8 cellular contexts compared by ENCODE assay signal in the genomic region with DNA sequence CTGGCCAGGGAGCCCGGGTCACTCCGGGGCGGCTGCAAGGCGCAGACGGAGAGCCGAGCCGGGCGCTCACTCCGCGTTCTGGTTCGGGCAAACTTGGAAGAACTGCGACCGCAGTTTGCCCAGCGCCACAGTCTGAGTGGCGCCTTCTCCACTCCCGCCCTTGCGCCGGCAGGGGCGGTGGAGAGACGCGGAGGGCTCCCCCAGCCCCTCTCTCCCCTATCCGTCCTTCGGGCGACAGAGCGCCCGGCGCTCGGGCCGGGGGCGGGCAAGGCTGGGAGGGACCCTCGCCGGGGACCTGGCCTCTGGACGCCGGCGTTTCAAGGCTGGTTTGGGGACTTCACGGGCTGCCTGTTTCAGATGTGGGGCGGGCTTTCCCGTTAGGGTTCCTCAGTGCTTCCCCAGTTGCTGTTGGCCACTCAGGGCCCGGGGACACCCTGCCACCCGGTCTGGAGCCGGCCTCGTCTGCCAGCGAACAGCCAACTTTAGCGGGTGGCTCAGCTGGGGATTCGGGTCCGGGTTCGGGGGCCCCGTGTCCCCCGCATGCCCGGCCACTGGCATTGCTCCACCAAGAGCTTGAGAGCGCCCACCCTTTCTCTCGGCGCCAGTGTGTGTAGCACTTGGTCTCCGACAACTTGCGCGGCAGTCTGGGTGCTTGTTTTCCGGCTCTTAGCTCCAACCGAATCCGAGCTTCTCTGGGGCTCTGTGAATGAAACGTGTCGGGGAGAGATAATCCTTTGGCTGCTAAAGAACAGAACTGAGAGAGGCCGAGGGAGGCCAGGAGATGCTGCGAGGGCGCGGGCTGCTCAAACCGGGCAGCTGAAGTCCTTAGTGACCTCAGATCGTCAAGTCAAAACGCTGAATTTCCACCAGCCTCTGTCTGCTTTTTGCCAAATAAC. TPM values are rescaled to one million over a fixed set of nuclear protein-coding genes. Genes with fewer than 3 reads are reported as not detected.
DNase-seq lines count a peak whose midpoint lies in the region; ATAC-seq and TF ChIP-seq lines count a peak whose summit lies in the region.

No MANE protein-coding gene starts in this region.

- peak overlapping the region; percentile 87 for H2AFZ ChIP-seq in PC-9

- H3K9ac ChIP-seq in HUES48 (ENCODE audit: low read depth, low read length) = peak overlapping the region; percentile 75

- peaks cover 62% of the 10 kb centered on the region for H3K4me1 ChIP-seq in HUES48 (ENCODE audit: control insufficient read depth, insufficient read depth, low read length)
- H3K4me1 ChIP-seq in PC-9 (replicated peaks; ENCODE audit: insufficient read depth) = peaks cover 13% of the 10 kb centered on the region; the same call in 1 of the 2 replicates
- H3K4me1 ChIP-seq in esophagus (ENCODE audit: control insufficient read depth in 2 of 2, insufficient read depth in 2 of 2, low read length in 1 of 2) = peaks cover 0 to 8% of the 10 kb centered on the region in 2 donors

- no peaks in the 10 kb centered on the region for H3K36me3 ChIP-seq in HUES48 (ENCODE audit: control insufficient read depth, insufficient read depth, low read length)
- no peaks in the 10 kb centered on the region for H3K36me3 ChIP-seq in PC-9 (ENCODE audit: low read depth)
- H3K36me3 ChIP-seq in esophagus (ENCODE audit: control insufficient read depth in 2 of 2, insufficient read depth in 2 of 2, low read length in 1 of 2) = no peaks in the 10 kb centered on the region

- 1 to 3% methylated on average over 66 to 68 of the region's 68 CpGs for WGBS in esophagus, 2 donors

- H3K9me3 ChIP-seq in HUES48 (ENCODE audit: control insufficient read depth, insufficient read depth, low read length) (no peaks in the 10 kb centered on the region), PC-9 (ENCODE audit: insufficient read depth, low read depth) (no peaks in the 10 kb centered on the region), esophagus (ENCODE audit: control insufficient read depth in 2 of 2, insufficient read depth in 1 of 2, low read depth in 1 of 2, low read length in 1 of 2) (no peaks in the 10 kb centered on the region)

- H3K27me3 ChIP-seq in HUES48 (ENCODE audit: control insufficient read depth, insufficient read depth, low read length) = peaks cover 12% of the 10 kb centered on the region; the same call in 1 of the 2 replicates
- H3K27me3 ChIP-seq in PC-9 (ENCODE audit: insufficient read depth, low read depth) = peaks cover 32% of the 10 kb centered on the region
- peaks cover 0 to 4% of the 10 kb centered on the region in 2 donors for H3K27me3 ChIP-seq in esophagus (ENCODE audit: control insufficient read depth in 1 of 2, insufficient read depth in 2 of 2, low read length in 2 of 2)

- CTCF ChIA-PET in PC-9 (lab: Charles Lee) = no interaction called here

- intact Hi-C loops in PC-9 (cut with micrococcal nuclease; ENCODE audit: unreplicated experiment) = no loop called here

- no peaks in the 10 kb centered on the region for H4K20me1 ChIP-seq in PC-9 (ENCODE audit: insufficient read depth)

- ATAC-seq in GM21737 (IDR thresholded peaks at IDR 0.05; ENCODE audit: unreplicated experiment) = no peak

- H3K4me2 ChIP-seq in PC-9 = peak overlapping the region; percentile 72

- TF ChIP-seq CTCF in PC-9 (conservative IDR thresholded peaks at IDR 0.05) = no peak; the same call in 1 of the 2 replicates

- no peaks in the 10 kb centered on the region for H3K9me2 ChIP-seq in PC-9 (ENCODE audit: insufficient read depth)

- POLR2A ChIA-PET in PC-9 (lab: Charles Lee; ENCODE audit: unreplicated experiment) = no interaction called here

- no peaks in the 10 kb centered on the region for H3F3A ChIP-seq in PC-9 (ENCODE audit: insufficient read depth, low read depth)

- H3K27ac ChIP-seq in HUES48 (ENCODE audit: low read depth, low read length) (peak overlapping the region; percentile 89), PC-9 (no peak overlapping the region), esophagus (ENCODE audit: low read depth in 2 of 2, low read length in 1 of 2) (peak overlapping the region; percentile 26 to 42)

- H3K79me2 ChIP-seq in PC-9 (ENCODE audit: low read depth) = no peaks in the 10 kb centered on the region

- DNase-seq in AG08396 (ENCODE audit: low spot score) (peak; percentile 73), PC-9 (no peak), middle frontal gyrus (ENCODE audit: extremely low spot score, low spot score) (peak; percentile 33), foreskin melanocyte (no peak), MV-4-11 (lab: John Stamatoyannopoulos, UW) (no peak)

- BruUV-seq in PC-9 (replicated peaks; lab: Mats Ljungman, UMichigan) = no TSS peak

- H3K4me3 ChIP-seq in HUES48 (ENCODE audit: low read depth, low read length) = peak overlapping the region; percentile 96
- peak overlapping the region; percentile 58 for H3K4me3 ChIP-seq in PC-9
- H3K4me3 ChIP-seq in esophagus (ENCODE audit: low read depth in 1 of 2, low read length in 2 of 2) = peak overlapping the region; percentile 38 to 53

RNA-seq across cellular contexts. Expression of gene GPC6, which starts 1.5 kb away (rescaled TPM):
- total RNA-seq in PC-9 (2021) = not detected in 2 replicates
- polyA plus RNA-seq in esophagus = under 1 TPM; 0.16 to 0.22 TPM

Comparison
In these comparisons a context has a peak if more than half of its experiments do, and no peak if none do; other contexts are left out.
1. DNase-seq: peak in AG08396 (single experiment) and middle frontal gyrus (single experiment); none in PC-9 (0 of 2), foreskin melanocyte (single experiment) and MV-4-11 (single experiment).
2. H3K4me3 ChIP-seq: peak in every context shown above with its lines; median percentile 96 in HUES48; 58 in PC-9; 46 in esophagus.